ENCODE assay signal across 12 cellular contexts in the genomic region with DNA sequence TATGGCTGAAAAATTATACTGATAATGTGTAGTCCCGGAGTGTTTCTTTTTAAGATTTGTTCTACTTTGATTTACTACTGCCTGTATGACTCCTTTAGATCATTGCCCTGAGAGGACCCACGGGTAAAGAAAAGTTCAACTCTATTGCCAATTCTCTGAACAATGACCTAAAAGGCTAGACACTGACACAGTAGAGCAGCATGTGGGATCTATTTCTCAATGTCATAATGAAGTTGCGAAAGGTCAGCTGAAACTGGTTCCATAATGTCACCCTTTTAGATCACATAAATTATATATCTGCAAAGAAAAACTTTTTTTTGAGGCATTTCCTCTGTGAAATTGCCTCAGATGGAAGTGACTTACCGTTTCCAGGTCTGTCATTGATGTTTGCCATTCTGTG.
"Had no signal": no experiment of that assay in that cellular context is flagged by ENCODE, and none has a peak within 500 bp of the region (broad histone marks: within the 10 kb centered on the region; RNA-seq: fewer than 3 reads in every experiment).

No MANE protein-coding gene starts in this region.

- DNase-seq: activated naive CD4-positive, alpha-beta T cell; activated naive CD8-positive, alpha-beta T cell treated with anti-CD3 and anti-CD28 coated beads, Interleukin-2, amount 50 U/mL, for 24 hours; effector memory CD8-positive, alpha-beta T cell; kidney glomerular epithelial cell; retina; small intestine; stimulated activated CD4-positive, alpha-beta T cell treated with anti-CD3 and anti-CD28 coated beads, Interleukin-4, amount 100 ng/mL, for 24 hours; T-helper 9 cell; testis; upper lobe of right lung had no signal

- H3K27ac ChIP-seq: testis, upper lobe of right lung had no signal

- ATAC-seq: activated CD4-positive, CD25-positive, alpha-beta regulatory T cell treated with anti-CD3 and anti-CD28 coated beads, Interleukin-2, amount 50 U/mL, for 24 hours; activated naive CD8-positive, alpha-beta T cell treated with anti-CD3 and anti-CD28 coated beads, Interleukin-2, amount 50 U/mL, for 24 hours; effector memory CD8-positive, alpha-beta T cell; natural killer cell treated with Interleukin-12 subunit alpha and Interleukin-12 subunit beta and Interleukin-15 and Interleukin-18, amount 100 ng/mL, for 72 hours; upper lobe of right lung had no signal

- H3K9me3 ChIP-seq: testis, upper lobe of right lung had no signal

- H3K4me1 ChIP-seq: testis, upper lobe of right lung had no signal

- H3K4me3 ChIP-seq: testis, upper lobe of right lung had no signal

- H3K27me3 ChIP-seq: testis, upper lobe of right lung had no signal

- H3K36me3 ChIP-seq: upper lobe of right lung had no signal
